Comparison of ENCODE assay signal across 8 cellular contexts in the genomic region with DNA sequence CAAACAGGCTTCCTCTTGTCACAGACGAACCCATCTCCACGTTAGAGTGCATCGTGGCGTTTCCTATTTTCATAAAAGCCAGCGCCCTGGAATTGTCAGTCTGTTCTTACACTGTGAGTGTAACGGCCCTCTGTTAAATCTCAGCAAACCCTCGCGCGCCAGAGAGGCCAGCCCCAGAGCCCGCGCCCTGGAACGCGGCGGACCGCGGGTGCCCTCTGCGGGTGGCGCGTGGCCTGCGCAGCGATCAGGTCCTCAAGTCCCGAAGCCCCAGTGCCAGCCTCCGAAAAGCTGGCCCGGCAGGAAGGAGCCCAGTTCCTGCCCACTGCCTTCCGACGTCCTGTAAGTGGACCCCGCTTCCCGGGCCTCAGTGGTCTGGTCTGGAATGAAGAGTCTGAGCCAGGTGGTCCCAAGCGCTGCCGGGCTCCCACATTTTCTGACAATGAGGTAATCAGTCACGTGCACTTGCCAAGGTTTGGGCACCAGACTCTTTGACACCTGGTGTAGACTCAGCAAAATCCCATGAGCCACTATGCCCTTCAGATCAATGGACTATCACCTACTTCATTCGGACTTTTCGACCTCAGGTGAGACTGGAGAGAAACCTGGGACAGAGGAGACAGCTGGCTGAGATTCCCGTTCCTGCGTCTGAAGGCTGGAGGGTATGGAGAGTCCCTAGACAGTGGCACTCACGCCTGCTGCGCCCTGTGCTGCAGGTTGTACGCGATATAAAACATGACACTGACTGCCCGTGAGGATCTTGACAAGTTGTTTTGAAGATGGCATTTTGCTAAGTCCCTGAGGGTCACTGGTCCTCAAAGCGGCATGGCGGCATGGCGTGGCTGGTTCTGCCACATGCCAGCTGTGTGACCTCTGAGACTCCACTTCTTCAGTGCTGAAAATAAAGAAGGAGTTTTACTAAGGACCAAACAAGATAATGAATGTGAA.
DNase-seq lines count a peak whose midpoint lies in the region; ATAC-seq and TF ChIP-seq lines count a peak whose summit lies in the region.

No MANE protein-coding gene starts in this region.

- peak; percentile 91 for ATAC-seq in CD4-positive, alpha-beta T cell (ENCODE audit: poor library complexity)
- ATAC-seq in GM19351 (IDR thresholded peaks at IDR 0.05; ENCODE audit: unreplicated experiment) (peak; percentile 84), HG03460 (IDR thresholded peaks at IDR 0.05; ENCODE audit: unreplicated experiment) (peak; percentile 87), esophagus mucosa (peak; percentile 93)

- intact Hi-C loops in CD4-positive, alpha-beta T cell (cut with DNase I, micrococcal nuclease), result loop anchor here (1.0 to 10.0 kb wide), 3 partner anchors 481 to 709 kb away; a partner anchor contains a TSS

- H3K9me3 ChIP-seq in CD4-positive, alpha-beta T cell (ENCODE audit: control insufficient read depth, low read length), result no peaks in the 10 kb centered on the region
- H3K9me3 ChIP-seq in muscle layer of duodenum (ENCODE audit: control insufficient read depth in 1 of 2, low read length in 2 of 2), result no peaks in the 10 kb centered on the region

- peak overlapping the region; percentile 52 to 74 for H3K4me3 ChIP-seq in muscle layer of duodenum (ENCODE audit: low read depth in 1 of 2, low read length in 2 of 2)

- no peak overlapping the region for H3K27ac Mint-ChIP-seq in CD4-positive, alpha-beta T cell

- peaks cover 60% of the 10 kb centered on the region for H3K27me3 Mint-ChIP-seq in CD4-positive, alpha-beta T cell

- no peaks in the 10 kb centered on the region for H3K36me3 Mint-ChIP-seq in CD4-positive, alpha-beta T cell (ENCODE audit: low read depth)

- H3K4me1 ChIP-seq in muscle layer of duodenum (ENCODE audit: control insufficient read depth in 1 of 2, insufficient read depth in 2 of 2, low read length in 2 of 2), result peaks cover 0 to 5% of the 10 kb centered on the region in 2 donors

- H3K4me1 Mint-ChIP-seq in CD4-positive, alpha-beta T cell (ENCODE audit: low read depth), result peaks cover 8% of the 10 kb centered on the region

- CTCF ChIA-PET in CD4-positive, alpha-beta T cell (lab: Charles Lee), result interaction anchor here (1.2 to 1.9 kb wide), 5 partner anchors 9 to 496 kb away, joined by 3 to 9 read pairs (median 6); a partner anchor contains a TSS

- no peaks in the 10 kb centered on the region for H3K9me3 Mint-ChIP-seq in CD4-positive, alpha-beta T cell

- POLR2A ChIA-PET in CD4-positive, alpha-beta T cell (lab: Charles Lee), result interaction anchor here (1.0 to 2.5 kb wide), 3 partner anchors 110 to 497 kb away, joined by 3 to 7 read pairs (median 5); a partner anchor contains a TSS

- peak overlapping the region; percentile 93 for H3K4me3 Mint-ChIP-seq in CD4-positive, alpha-beta T cell

- TF ChIP-seq CTCF in CD4-positive, alpha-beta T cell (IDR thresholded peaks at IDR 0.05), result no peak

- no peak overlapping the region for H3K27ac ChIP-seq in CD4-positive, alpha-beta T cell (ENCODE audit: low read depth, low read length)
- no peak overlapping the region for H3K27ac ChIP-seq in muscle layer of duodenum (ENCODE audit: low read length)

- peak; percentile 28 to 76 (median 62) for DNase-seq in CD4-positive, alpha-beta T cell
- DNase-seq in NOMO-1 treated with dmso at 0.1 percent for 144 hours (lab: John Stamatoyannopoulos, UW; ENCODE audit: unreplicated experiment) (peak; percentile 36), activated T-cell treated with anti-CD3 and anti-CD28 coated beads for 4 hours (peak; percentile 57)
- peak; percentile 22 to 51 for DNase-seq in stimulated activated CD8-positive, alpha-beta memory T cell treated with anti-CD3 and anti-CD28 coated beads, Interleukin-7, amount 100 ng/mL, for 4 hours (ENCODE audit: low read depth in 2 of 2)

- H3K27me3 ChIP-seq in CD4-positive, alpha-beta T cell (ENCODE audit: control insufficient read depth, insufficient read depth, low read length), result peaks cover 38% of the 10 kb centered on the region
- H3K27me3 ChIP-seq in muscle layer of duodenum (ENCODE audit: low read depth, low read length), result no peaks in the 10 kb centered on the region

- no peaks in the 10 kb centered on the region for H3K36me3 ChIP-seq in muscle layer of duodenum (ENCODE audit: control insufficient read depth in 1 of 2, insufficient read depth in 2 of 2, low read length in 2 of 2)
